In genomic region chr1:207020016-207020708, GRCh38 we compare ENCODE assay signal across 1 cellular context.
TF ChIP-seq lines count a peak whose summit lies in the region.

No MANE protein-coding gene starts in this region.

TF ChIP-seq in K562, 482 proteins besides CTCF, POLR2A, EP300 and RAD21 (continued from another document and continues in another):
- no peak; the same call in 1 of the 2 replicates for TF ChIP-seq SMAD3 (CRISPR knock-in tag; conservative IDR thresholded peaks at IDR 0.05)
- TF ChIP-seq JUN (IDR thresholded peaks at IDR 0.05; ENCODE audit: borderline replicate concordance, low read depth, low read length): 0 out of 2 replicates have a peak, but pooled peaks have one; percentile 2
- TF ChIP-seq JUN (CRISPR knock-in tag; IDR thresholded peaks at IDR 0.05; ENCODE audit: borderline replicate concordance): no peak
- TF ChIP-seq CREM (IDR thresholded peaks at IDR 0.05; ENCODE audit: low read depth): peak; percentile 20; the same call in 1 of the 2 replicates
- TF ChIP-seq GTF2F1 (IDR thresholded peaks at IDR 0.05; ENCODE audit: low read depth, low read length): no peak
- no peak for TF ChIP-seq ZNF444 (CRISPR knock-in tag; IDR thresholded peaks at IDR 0.05)
- TF ChIP-seq TCF15 (CRISPR knock-in tag; IDR thresholded peaks at IDR 0.05): no peak
- TF ChIP-seq ELF1 (tag; IDR thresholded peaks at IDR 0.05): no peak
- TF ChIP-seq FOSL1 (tag; conservative IDR thresholded peaks at IDR 0.05): no peak
- TF ChIP-seq HDGF (IDR thresholded peaks at IDR 0.05): no peak
- no peak for TF ChIP-seq PBX2 (CRISPR knock-in tag; IDR thresholded peaks at IDR 0.05; ENCODE audit: low read depth)
- TF ChIP-seq PBX2 (tag; conservative IDR thresholded peaks at IDR 0.05; ENCODE audit: low read depth): no peak
- no peak for TF ChIP-seq ZBTB34 (CRISPR knock-in tag; IDR thresholded peaks at IDR 0.05)
- no peak for TF ChIP-seq NR3C1 (CRISPR knock-in tag; IDR thresholded peaks at IDR 0.05)
- TF ChIP-seq ZNF780A (CRISPR knock-in tag; IDR thresholded peaks at IDR 0.05): no peak
- no peak for TF ChIP-seq ZNF12 (CRISPR knock-in tag; IDR thresholded peaks at IDR 0.05)
- no peak for TF ChIP-seq HSF4 (CRISPR knock-in tag; IDR thresholded peaks at IDR 0.05; ENCODE audit: borderline replicate concordance)
- no peak for TF ChIP-seq LCOR (CRISPR knock-in tag; IDR thresholded peaks at IDR 0.05)
- no peak for TF ChIP-seq MYBL2 (IDR thresholded peaks at IDR 0.05; ENCODE audit: low read depth)
- no peak for TF ChIP-seq MYBL2 (CRISPR knock-in tag; IDR thresholded peaks at IDR 0.05; ENCODE audit: borderline replicate concordance)
- no peak for TF ChIP-seq ZNF785 (CRISPR knock-in tag; IDR thresholded peaks at IDR 0.05)
- no peak for TF ChIP-seq STAT5B (CRISPR knock-in tag; IDR thresholded peaks at IDR 0.05)
- TF ChIP-seq SIX5 (IDR thresholded peaks at IDR 0.05; ENCODE audit: borderline replicate concordance in 1 of 2, insufficient read depth in 1 of 2, low read depth in 1 of 2, low read length in 2 of 2): no peak
- no peak for TF ChIP-seq PTTG1 (tag; IDR thresholded peaks at IDR 0.05; ENCODE audit: low read depth)
- TF ChIP-seq MNT (conservative IDR thresholded peaks at IDR 0.05): 0 out of 4 replicates have a peak, but pooled peaks of 1 of the 2 experiments have one; percentile 28
- TF ChIP-seq ZNF592 (IDR thresholded peaks at IDR 0.05): peak; percentile 12; the same call in 1 of the 2 replicates
- 0 out of 2 replicates have a peak, but pooled peaks have one; percentile 14 for TF ChIP-seq HMBOX1 (IDR thresholded peaks at IDR 0.05)
- no peak for TF ChIP-seq MITF (IDR thresholded peaks at IDR 0.05)
- no peak for TF ChIP-seq ZNF77 (CRISPR knock-in tag; IDR thresholded peaks at IDR 0.05)
- no peak for TF ChIP-seq THAP12 (CRISPR knock-in tag; IDR thresholded peaks at IDR 0.05)
- no peak for TF ChIP-seq FOS (IDR thresholded peaks at IDR 0.05; ENCODE audit: extremely low read depth, insufficient read length)
- TF ChIP-seq REST (CRISPR knock-in tag; IDR thresholded peaks at IDR 0.05; ENCODE audit: low read depth): no peak
- no peak for TF ChIP-seq MCM5 (IDR thresholded peaks at IDR 0.05; ENCODE audit: low read depth)
- no peak for TF ChIP-seq BRD4 (IDR thresholded peaks at IDR 0.05)
- no peak for TF ChIP-seq E2F8 (IDR thresholded peaks at IDR 0.05; ENCODE audit: low read depth, partially characterized antibody)
- no peak for TF ChIP-seq SRSF9 (IDR thresholded peaks at IDR 0.05; ENCODE audit: borderline replicate concordance, low read depth, low read length)
- no peak for TF ChIP-seq SAP30 (IDR thresholded peaks at IDR 0.05; ENCODE audit: borderline replicate concordance, insufficient read depth, low read depth, low read length, poor library complexity, severe bottlenecking)
